In the genomic region with DNA sequence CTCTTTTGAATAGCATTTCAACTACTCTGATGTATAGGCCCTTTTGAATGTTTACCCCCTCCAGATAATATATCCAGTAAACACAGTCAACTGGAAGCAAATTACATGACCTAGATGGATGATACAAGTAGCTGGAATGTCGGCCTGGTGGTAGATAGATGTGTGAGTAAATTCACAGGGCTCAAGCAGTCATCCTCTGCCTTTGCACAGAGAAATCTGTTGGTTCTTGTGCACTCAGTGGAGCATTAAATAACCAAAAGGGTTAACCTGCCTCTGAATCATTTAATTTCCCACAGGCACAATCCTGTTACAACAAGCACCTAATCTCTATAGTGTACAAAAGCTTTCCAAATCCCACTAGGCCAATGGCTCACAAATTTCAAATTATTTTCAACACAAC, we compare ENCODE assay signal across 21 cellular contexts.
"Had no signal": no experiment of that assay in that cellular context is flagged by ENCODE, and none has a peak within 500 bp of the region (broad histone marks: within the 10 kb centered on the region; RNA-seq: fewer than 3 reads in every experiment).

No MANE protein-coding gene starts in this region.

- H3K27ac Mint-ChIP-seq: activated B cell treated with CpG ODN at 0.5 μM for 24 hours; activated CD8-positive, alpha-beta T cell treated with anti-CD3 and anti-CD28 coated beads for 36 hours; activated naive CD4-positive, alpha-beta T cell treated with anti-CD3 and anti-CD28 coated beads for 36 hours; activated naive CD8-positive, alpha-beta T cell treated with anti-CD3 and anti-CD28 coated beads, Interleukin-2, amount 50 U/mL, for 24 hours; activated T-helper 2 cell treated with anti-CD3 and anti-CD28 coated beads, Interferon-gamma antibody, Interleukin-2, Interleukin-4, amounts not matched to agents 10 μg/mL and 5 μg/mL and 100 μg/mL, durations not matched to agents 14 hours and 24 hours and 36 hours; naive B cell; progenitor cell of endocrine pancreas; T-helper 2 cell treated with Interferon-gamma antibody and Interleukin-4, amounts not matched to agents 5 μg/mL and 100 μg/mL, for 36 hours had no signal

- H3K4me1 Mint-ChIP-seq: activated B cell treated with CpG ODN at 0.5 μM for 24 hours; activated naive CD8-positive, alpha-beta T cell treated with anti-CD3 and anti-CD28 coated beads, Interleukin-2, amount 50 U/mL, for 24 hours; naive B cell; neural crest cell had no signal

- H3K36me3 Mint-ChIP-seq: naive B cell had no signal

- H3K36me3 ChIP-seq: left ventricle myocardium inferior, right atrium auricular region, tibial artery had no signal

- H3K9me3 ChIP-seq: right atrium auricular region, tibial artery had no signal

- H3K4me3 ChIP-seq: left ventricle myocardium inferior, right atrium auricular region, tibial artery had no signal

- H3K9me3 Mint-ChIP-seq: neural crest cell had no signal

- ATAC-seq: activated CD8-positive, alpha-beta T cell treated with anti-CD3 and anti-CD28 coated beads for 36 hours; activated naive CD8-positive, alpha-beta T cell treated with anti-CD3 and anti-CD28 coated beads, Interleukin-2, amount 50 U/mL, for 24 hours; stimulated activated naive CD8-positive, alpha-beta T cell treated with anti-CD3 and anti-CD28 coated beads, Interleukin-15, Interleukin-2, amounts not matched to agents 100 U/mL and 50 U/mL, for 24 hours had no signal

- H3K4me1 ChIP-seq: left ventricle myocardium inferior, right atrium auricular region, tibial artery had no signal

- DNase-seq: activated B cell treated with CpG ODN at 0.5 μM for 24 hours; activated CD4-positive, alpha-beta T cell treated with anti-CD3 and anti-CD28 coated beads for 4 hours; activated CD8-positive, alpha-beta T cell treated with anti-CD3 and anti-CD28 coated beads for 36 hours; activated naive CD4-positive, alpha-beta T cell treated with anti-CD3 and anti-CD28 coated beads for 36 hours; activated naive CD8-positive, alpha-beta T cell treated with anti-CD3 and anti-CD28 coated beads, Interleukin-2, amount 50 U/mL, for 24 hours; activated T-cell treated with anti-CD3 and anti-CD28 coated beads, Interleukin-2, amount 50 U/mL, for 1 hour; anterior cingulate cortex; effector CD4-positive, alpha-beta T cell; glutamatergic neuron; hypothalamus; left ventricle myocardium inferior; naive B cell; stimulated activated CD4-positive, alpha-beta T cell treated with anti-CD3 and anti-CD28 coated beads, Interleukin-2, amount 100 ng/mL, for 24 hours; stimulated activated naive CD8-positive, alpha-beta T cell treated with anti-CD3 and anti-CD28 coated beads, Interleukin-15, Interleukin-2, amounts not matched to agents 100 U/mL and 50 U/mL, for 24 hours; substantia nigra; tibial artery had no signal

- H3K27me3 Mint-ChIP-seq: activated B cell treated with CpG ODN at 0.5 μM for 24 hours; activated CD8-positive, alpha-beta T cell treated with anti-CD3 and anti-CD28 coated beads for 36 hours; activated naive CD8-positive, alpha-beta T cell treated with anti-CD3 and anti-CD28 coated beads, Interleukin-2, amount 50 U/mL, for 24 hours; naive B cell; progenitor cell of endocrine pancreas had no signal

- H3K4me3 Mint-ChIP-seq: activated B cell treated with CpG ODN at 0.5 μM for 24 hours; activated CD8-positive, alpha-beta T cell treated with anti-CD3 and anti-CD28 coated beads for 36 hours; activated naive CD4-positive, alpha-beta T cell treated with anti-CD3 and anti-CD28 coated beads for 36 hours; activated naive CD8-positive, alpha-beta T cell treated with anti-CD3 and anti-CD28 coated beads, Interleukin-2, amount 50 U/mL, for 24 hours; naive B cell; neural crest cell; T-helper 2 cell treated with Interferon-gamma antibody and Interleukin-4, amounts not matched to agents 5 μg/mL and 100 μg/mL, for 36 hours had no signal
